ENCODE assay signal across 14 cellular contexts in the genomic region with DNA sequence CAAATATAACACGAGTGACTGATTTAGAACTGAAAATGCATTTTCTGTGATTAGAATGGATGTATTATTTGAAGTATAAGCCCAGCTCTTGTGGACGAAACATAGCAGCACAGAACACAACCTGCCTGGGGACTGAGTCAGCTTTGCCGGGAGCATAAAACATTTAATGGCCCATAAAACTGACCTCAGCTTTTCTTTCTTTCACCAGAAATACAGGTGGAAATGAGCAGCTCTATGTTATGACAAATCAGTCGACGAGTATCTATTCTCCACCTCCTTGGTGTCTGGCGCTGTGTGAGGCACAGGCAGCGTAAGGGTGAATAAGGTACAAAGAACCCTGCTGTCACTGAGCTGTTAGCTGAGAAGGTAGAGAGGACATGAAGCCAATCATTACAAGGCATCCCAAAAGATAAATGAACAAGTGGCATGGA.
DNase-seq lines count a peak whose midpoint lies in the region; ATAC-seq and TF ChIP-seq lines count a peak whose summit lies in the region.
"Had no signal": no experiment of that assay in that cellular context is flagged by ENCODE, and none has a peak within 500 bp of the region (broad histone marks: within the 10 kb centered on the region; RNA-seq: fewer than 3 reads in every experiment).

No MANE protein-coding gene starts in this region.

- no peaks in the 10 kb centered on the region for H3K27me3 Mint-ChIP-seq in WTC11 (ENCODE audit: low read depth)

- no peak overlapping the region for H3K4me3 Mint-ChIP-seq in WTC11
- H3K4me3 Mint-ChIP-seq: activated naive CD4-positive, alpha-beta T cell treated with anti-CD3 and anti-CD28 coated beads, Interleukin-2, amount 50 U/mL, for 24 hours had no signal

- BruUV-seq in A673 (replicated peaks; lab: Mats Ljungman, UMichigan), result no TSS peak

- TF ChIP-seq CTCF in WTC11 (IDR thresholded peaks at IDR 0.05) (no peak), uterus (IDR thresholded peaks at IDR 0.05) (no peak), A673 (conservative IDR thresholded peaks at IDR 0.05; ENCODE audit: low read depth, low read length) (no peak)

- CTCF ChIA-PET in WTC11 (lab: Charles Lee) (no interaction called here), A673 (lab: Charles Lee) (no interaction called here)

- H3K27ac ChIP-seq in uterus, result peak overlapping the region; percentile 41 to 59
- H3K27ac ChIP-seq in A673 (ENCODE audit: low read depth, low read length, poor library complexity, severe bottlenecking), result no peak overlapping the region
- H3K27ac ChIP-seq: HL-60, left ventricle myocardium inferior had no signal

- H3K27ac Mint-ChIP-seq in WTC11, result no peak overlapping the region
- H3K27ac Mint-ChIP-seq: activated naive CD4-positive, alpha-beta T cell treated with anti-CD3 and anti-CD28 coated beads, Interleukin-2, amount 50 U/mL, for 24 hours had no signal

- H3K36me3 Mint-ChIP-seq in WTC11, result no peaks in the 10 kb centered on the region
- H3K36me3 Mint-ChIP-seq: activated naive CD4-positive, alpha-beta T cell treated with anti-CD3 and anti-CD28 coated beads, Interleukin-2, amount 50 U/mL, for 24 hours had no signal

- POLR2A ChIA-PET in WTC11 (lab: Charles Lee) (no interaction called here), A673 (lab: Charles Lee; ENCODE audit: low non-redundant PET) (no interaction called here)

- H3K4me1 ChIP-seq in uterus, result no peaks in the 10 kb centered on the region
- H3K4me1 ChIP-seq in A673 (ENCODE audit: insufficient read depth, low read length, poor library complexity, severe bottlenecking), result no peaks in the 10 kb centered on the region

- peaks cover 14% of the 10 kb centered on the region for H3K4me1 Mint-ChIP-seq in WTC11

- H3K27me3 ChIP-seq in uterus (no peaks in the 10 kb centered on the region), A673 (replicated peaks; ENCODE audit: insufficient read depth, low read depth, low read length, poor library complexity) (peaks cover 27% of the 10 kb centered on the region)

- intact Hi-C loops in uterus (cut with DNase I; ENCODE audit: low total_unique reads) (no loop called here), A673 (cut with micrococcal nuclease; ENCODE audit: unreplicated experiment) (no loop called here)

- H3K36me3 ChIP-seq in uterus, result no peaks in the 10 kb centered on the region
- no peaks in the 10 kb centered on the region for H3K36me3 ChIP-seq in A673 (ENCODE audit: insufficient read depth, low read length, poor library complexity, severe bottlenecking)
- H3K36me3 ChIP-seq: left ventricle myocardium inferior had no signal

- peaks cover 9% of the 10 kb centered on the region; the same call in 1 of the 2 replicates for H3K9me3 Mint-ChIP-seq in WTC11
- H3K9me3 Mint-ChIP-seq: activated naive CD4-positive, alpha-beta T cell treated with anti-CD3 and anti-CD28 coated beads, Interleukin-2, amount 50 U/mL, for 24 hours had no signal

- no peak for TF ChIP-seq POLR2A in uterus (IDR thresholded peaks at IDR 0.05)

- H3K4me3 ChIP-seq in uterus (no peak overlapping the region), A673 (ENCODE audit: low read depth, low read length, poor library complexity, severe bottlenecking) (no peak overlapping the region)
- H3K4me3 ChIP-seq: left ventricle myocardium inferior had no signal

- peak; percentile 71 for DNase-seq in DMS53 (lab: John Stamatoyannopoulos, UW)
- DNase-seq in DMS53 treated with DMSO at 0.1 percent for 48 hours (lab: John Stamatoyannopoulos, UW; ENCODE audit: unreplicated experiment), result no peak
- no peak for DNase-seq in WTC11 (ENCODE audit: low spot score)
- DNase-seq in iris pigment epithelial cell (ENCODE audit: low read depth), result peak; percentile 68
- no peak for DNase-seq in uterus
- DNase-seq in NCI-H1694 (lab: John Stamatoyannopoulos, UW), result no peak
- DNase-seq in Ammon's horn (ENCODE audit: low spot score), result no peak
- no peak for DNase-seq in A673 (ENCODE audit: low spot score)
- DNase-seq: 8988T, left ventricle myocardium inferior, NCI-H1436 treated with DMSO at 0.1 percent for 48 hours, right cardiac atrium had no signal

- H3K9me3 ChIP-seq in uterus (no peaks in the 10 kb centered on the region), A673 (ENCODE audit: low read depth, low read length, poor library complexity, severe bottlenecking) (no peaks in the 10 kb centered on the region)
- H3K9me3 ChIP-seq: left ventricle myocardium inferior had no signal

- peak; percentile 26; the same call in 1 of the 2 replicates for ATAC-seq in WTC11
- ATAC-seq: right cardiac atrium had no signal

TF ChIP-seq in WTC11, 78 proteins besides CTCF, POLR2A, EP300 and RAD21 (continues in another document):
- TF ChIP-seq, protein P1, sequence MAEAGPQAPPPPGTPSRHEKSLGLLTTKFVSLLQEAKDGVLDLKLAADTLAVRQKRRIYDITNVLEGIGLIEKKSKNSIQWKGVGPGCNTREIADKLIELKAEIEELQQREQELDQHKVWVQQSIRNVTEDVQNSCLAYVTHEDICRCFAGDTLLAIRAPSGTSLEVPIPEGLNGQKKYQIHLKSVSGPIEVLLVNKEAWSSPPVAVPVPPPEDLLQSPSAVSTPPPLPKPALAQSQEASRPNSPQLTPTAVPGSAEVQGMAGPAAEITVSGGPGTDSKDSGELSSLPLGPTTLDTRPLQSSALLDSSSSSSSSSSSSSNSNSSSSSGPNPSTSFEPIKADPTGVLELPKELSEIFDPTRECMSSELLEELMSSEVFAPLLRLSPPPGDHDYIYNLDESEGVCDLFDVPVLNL (CRISPR knock-in tag; IDR thresholded peaks at IDR 0.05; ENCODE audit: borderline replicate concordance, low read depth), result no peak
- no peak for TF ChIP-seq MXD4 (CRISPR knock-in tag; IDR thresholded peaks at IDR 0.05; ENCODE audit: borderline replicate concordance)
- TF ChIP-seq, protein P2, sequence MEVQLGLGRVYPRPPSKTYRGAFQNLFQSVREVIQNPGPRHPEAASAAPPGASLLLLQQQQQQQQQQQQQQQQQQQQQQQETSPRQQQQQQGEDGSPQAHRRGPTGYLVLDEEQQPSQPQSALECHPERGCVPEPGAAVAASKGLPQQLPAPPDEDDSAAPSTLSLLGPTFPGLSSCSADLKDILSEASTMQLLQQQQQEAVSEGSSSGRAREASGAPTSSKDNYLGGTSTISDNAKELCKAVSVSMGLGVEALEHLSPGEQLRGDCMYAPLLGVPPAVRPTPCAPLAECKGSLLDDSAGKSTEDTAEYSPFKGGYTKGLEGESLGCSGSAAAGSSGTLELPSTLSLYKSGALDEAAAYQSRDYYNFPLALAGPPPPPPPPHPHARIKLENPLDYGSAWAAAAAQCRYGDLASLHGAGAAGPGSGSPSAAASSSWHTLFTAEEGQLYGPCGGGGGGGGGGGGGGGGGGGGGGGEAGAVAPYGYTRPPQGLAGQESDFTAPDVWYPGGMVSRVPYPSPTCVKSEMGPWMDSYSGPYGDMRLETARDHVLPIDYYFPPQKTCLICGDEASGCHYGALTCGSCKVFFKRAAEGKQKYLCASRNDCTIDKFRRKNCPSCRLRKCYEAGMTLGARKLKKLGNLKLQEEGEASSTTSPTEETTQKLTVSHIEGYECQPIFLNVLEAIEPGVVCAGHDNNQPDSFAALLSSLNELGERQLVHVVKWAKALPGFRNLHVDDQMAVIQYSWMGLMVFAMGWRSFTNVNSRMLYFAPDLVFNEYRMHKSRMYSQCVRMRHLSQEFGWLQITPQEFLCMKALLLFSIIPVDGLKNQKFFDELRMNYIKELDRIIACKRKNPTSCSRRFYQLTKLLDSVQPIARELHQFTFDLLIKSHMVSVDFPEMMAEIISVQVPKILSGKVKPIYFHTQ (CRISPR knock-in tag; IDR thresholded peaks at IDR 0.05), result no peak
- TF ChIP-seq, protein P3, sequence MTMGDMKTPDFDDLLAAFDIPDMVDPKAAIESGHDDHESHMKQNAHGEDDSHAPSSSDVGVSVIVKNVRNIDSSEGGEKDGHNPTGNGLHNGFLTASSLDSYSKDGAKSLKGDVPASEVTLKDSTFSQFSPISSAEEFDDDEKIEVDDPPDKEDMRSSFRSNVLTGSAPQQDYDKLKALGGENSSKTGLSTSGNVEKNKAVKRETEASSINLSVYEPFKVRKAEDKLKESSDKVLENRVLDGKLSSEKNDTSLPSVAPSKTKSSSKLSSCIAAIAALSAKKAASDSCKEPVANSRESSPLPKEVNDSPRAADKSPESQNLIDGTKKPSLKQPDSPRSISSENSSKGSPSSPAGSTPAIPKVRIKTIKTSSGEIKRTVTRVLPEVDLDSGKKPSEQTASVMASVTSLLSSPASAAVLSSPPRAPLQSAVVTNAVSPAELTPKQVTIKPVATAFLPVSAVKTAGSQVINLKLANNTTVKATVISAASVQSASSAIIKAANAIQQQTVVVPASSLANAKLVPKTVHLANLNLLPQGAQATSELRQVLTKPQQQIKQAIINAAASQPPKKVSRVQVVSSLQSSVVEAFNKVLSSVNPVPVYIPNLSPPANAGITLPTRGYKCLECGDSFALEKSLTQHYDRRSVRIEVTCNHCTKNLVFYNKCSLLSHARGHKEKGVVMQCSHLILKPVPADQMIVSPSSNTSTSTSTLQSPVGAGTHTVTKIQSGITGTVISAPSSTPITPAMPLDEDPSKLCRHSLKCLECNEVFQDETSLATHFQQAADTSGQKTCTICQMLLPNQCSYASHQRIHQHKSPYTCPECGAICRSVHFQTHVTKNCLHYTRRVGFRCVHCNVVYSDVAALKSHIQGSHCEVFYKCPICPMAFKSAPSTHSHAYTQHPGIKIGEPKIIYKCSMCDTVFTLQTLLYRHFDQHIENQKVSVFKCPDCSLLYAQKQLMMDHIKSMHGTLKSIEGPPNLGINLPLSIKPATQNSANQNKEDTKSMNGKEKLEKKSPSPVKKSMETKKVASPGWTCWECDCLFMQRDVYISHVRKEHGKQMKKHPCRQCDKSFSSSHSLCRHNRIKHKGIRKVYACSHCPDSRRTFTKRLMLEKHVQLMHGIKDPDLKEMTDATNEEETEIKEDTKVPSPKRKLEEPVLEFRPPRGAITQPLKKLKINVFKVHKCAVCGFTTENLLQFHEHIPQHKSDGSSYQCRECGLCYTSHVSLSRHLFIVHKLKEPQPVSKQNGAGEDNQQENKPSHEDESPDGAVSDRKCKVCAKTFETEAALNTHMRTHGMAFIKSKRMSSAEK (CRISPR knock-in tag; IDR thresholded peaks at IDR 0.05; ENCODE audit: borderline replicate concordance), result no peak
- no peak for TF ChIP-seq ZNF219 (CRISPR knock-in tag; IDR thresholded peaks at IDR 0.05; ENCODE audit: borderline replicate concordance)
- TF ChIP-seq ESRRA (CRISPR knock-in tag; IDR thresholded peaks at IDR 0.05; ENCODE audit: borderline replicate concordance), result no peak
- TF ChIP-seq ZNF671 (CRISPR knock-in tag; IDR thresholded peaks at IDR 0.05), result no peak

Comparison
In these comparisons a context has a peak if more than half of its experiments do, and no peak if none do; other contexts are left out.
1. DNase-seq: peak in DMS53 (single experiment) and iris pigment epithelial cell (single experiment); none in DMS53 treated with DMSO at 0.1 percent for 48 hours (single experiment), WTC11 (single experiment), uterus (0 of 2), NCI-H1694 (single experiment), Ammon's horn (single experiment) and A673 (single experiment).